ENCODE assay signal across 9 cellular contexts in the genomic region with DNA sequence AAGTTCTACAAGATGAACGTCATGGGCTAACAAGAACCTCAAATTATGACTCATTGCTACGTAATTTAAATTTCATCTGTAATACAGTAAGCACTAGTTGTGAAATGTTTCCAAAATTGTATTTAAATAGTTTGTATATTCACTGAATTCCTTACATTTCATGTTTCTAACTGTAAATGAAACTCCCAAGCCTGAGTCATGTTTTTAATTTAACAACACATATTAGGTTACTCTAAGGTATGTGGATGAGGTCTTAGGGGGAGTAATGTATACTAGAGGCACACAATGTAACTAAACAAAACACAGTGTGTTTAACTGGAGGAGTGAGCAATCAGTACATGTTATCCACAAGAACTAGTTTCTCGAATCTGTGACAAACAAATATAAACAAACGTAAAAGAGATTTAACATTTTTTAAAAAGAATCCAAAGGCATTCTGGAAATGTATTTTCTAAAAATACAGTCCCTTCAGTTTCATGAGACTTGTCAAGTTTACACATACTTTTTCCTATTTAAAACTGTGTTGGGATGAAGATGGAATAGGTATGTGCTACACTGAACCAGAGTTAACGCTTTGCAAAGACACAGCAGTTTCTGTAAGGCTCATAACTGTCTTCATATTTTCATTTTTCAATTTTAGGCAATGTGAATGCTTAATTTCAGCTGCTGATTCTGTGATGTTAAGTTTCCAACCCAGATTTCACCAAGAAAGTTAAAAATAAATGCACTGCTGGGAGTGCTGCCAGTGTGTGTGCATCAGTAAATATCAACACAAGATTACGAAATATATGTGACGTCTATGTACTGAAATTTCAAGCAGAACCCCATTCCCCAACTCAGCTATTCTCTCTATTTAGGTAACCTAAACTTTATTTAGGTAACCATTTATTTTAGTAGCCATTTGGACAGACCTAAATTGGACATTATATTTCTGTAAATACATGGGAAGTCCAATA. TPM values are rescaled to one million over a fixed set of nuclear protein-coding genes. Genes with fewer than 3 reads are reported as not detected.
DNase-seq lines count a peak whose midpoint lies in the region; ATAC-seq and TF ChIP-seq lines count a peak whose summit lies in the region.
"Had no signal": no experiment of that assay in that cellular context is flagged by ENCODE, and none has a peak within 500 bp of the region (broad histone marks: within the 10 kb centered on the region; RNA-seq: fewer than 3 reads in every experiment).

No MANE protein-coding gene starts in this region.

- H3K36me3 ChIP-seq in left lung (peaks cover 0 to 14% of the 10 kb centered on the region in 2 donors), tibial nerve (peaks cover 0 to 18% (median 0%) of the 10 kb centered on the region in 3 donors)

- H3K4me3 ChIP-seq in left lung: no peak overlapping the region
- no peak overlapping the region for H3K4me3 ChIP-seq in tibial nerve

- no peaks in the 10 kb centered on the region for H3K9me3 ChIP-seq in left lung
- H3K9me3 ChIP-seq in tibial nerve: no peaks in the 10 kb centered on the region

- H3K27ac Mint-ChIP-seq in MCF 10A (ENCODE audit: low read depth, unreplicated experiment): peak overlapping the region; percentile 98

- peak overlapping the region; percentile 33 for H3K4me3 Mint-ChIP-seq in MCF 10A (ENCODE audit: unreplicated experiment)

- TF ChIP-seq POLR2A in tibial nerve (IDR thresholded peaks at IDR 0.05): no peak

- peaks cover 35% of the 10 kb centered on the region for H3K4me1 Mint-ChIP-seq in MCF 10A (ENCODE audit: insufficient read depth, unreplicated experiment)

- BruUV-seq in MCF 10A (replicated peaks; lab: Mats Ljungman, UMichigan): no TSS peak

- CTCF ChIA-PET in MCF 10A (lab: Yijun Ruan, JAX): interaction anchor here (0.6 to 2.1 kb wide), 3 partner anchors 15 to 1113 kb away, joined by 3 to 7 read pairs (median 4); no protein-coding TSS in a partner anchor

- H3K36me3 Mint-ChIP-seq in MCF 10A (ENCODE audit: insufficient read depth, unreplicated experiment): peaks cover 43% of the 10 kb centered on the region

- peak overlapping the region; percentile 14 to 83 for H3K27ac ChIP-seq in left lung
- H3K27ac ChIP-seq in tibial nerve: peak overlapping the region; percentile 68 to 92 (median 84)

- peak; percentile 82 to 85 for TF ChIP-seq EP300 in tibial nerve (IDR thresholded peaks at IDR 0.05)

- peaks cover 11 to 39% of the 10 kb centered on the region in 2 donors for H3K4me1 ChIP-seq in left lung
- peaks cover 0 to 64% (median 33%) of the 10 kb centered on the region in 4 donors for H3K4me1 ChIP-seq in tibial nerve

- POLR2A ChIA-PET in MCF 10A (lab: Yijun Ruan, JAX): interaction anchor here (0.7 to 2.1 kb wide), 7 partner anchors 9 to 53 kb away, joined by 3 to 11 read pairs (median 4); partner anchors contain the start of gene PITPNB

- H3K27me3 ChIP-seq in left lung (no peaks in the 10 kb centered on the region), tibial nerve (no peaks in the 10 kb centered on the region)

- TF ChIP-seq CTCF in MCF 10A (IDR thresholded peaks at IDR 0.05; ENCODE audit: unreplicated experiment) (no peak), left lung (IDR thresholded peaks at IDR 0.05) (no peak), tibial nerve (IDR thresholded peaks at IDR 0.05) (no peak)

- DNase-seq in LHCN-M2 (ENCODE audit: low read depth) (peak; percentile 72), MCF 10A (ENCODE audit: unreplicated experiment) (peak; percentile 68), left lung (no peak), tibial nerve (ENCODE audit: low spot score in 2 of 2) (peak; percentile 45 to 69), NCI-H1048 (lab: John Stamatoyannopoulos, UW) (no peak), hypothalamus (lab: John Stamatoyannopoulos, UW) (no peak)
- DNase-seq: NCI-H2029, nucleus accumbens had no signal

- H3K27me3 Mint-ChIP-seq in MCF 10A (ENCODE audit: insufficient read depth, unreplicated experiment): no peaks in the 10 kb centered on the region

- WGBS in tibial nerve, 2 donors: 28 to 34% methylated on average over 7 of the region's 7 CpGs

- H3K9me3 Mint-ChIP-seq in MCF 10A (ENCODE audit: unreplicated experiment): no peaks in the 10 kb centered on the region

- intact Hi-C loops in MCF 10A (cut with micrococcal nuclease) (loop anchor here (10.0 kb wide), 1 partner anchor 142 kb away; no protein-coding TSS in a partner anchor), left lung (cut with DNase I) (no loop called here)

- peak; percentile 35 for ATAC-seq in left lung
- ATAC-seq in HG03565 (IDR thresholded peaks at IDR 0.05; ENCODE audit: unreplicated experiment): no peak

RNA-seq across cellular contexts. Expression of gene PITPNB, which starts 52.6 kb away (rescaled TPM):
- total RNA-seq in LHCN-M2 (2014; rRNA removed) (18.3 and 24.2 TPM in 2 replicates), MCF 10A (2022) (93.1 and 124 TPM in 2 replicates), left lung (10 to 100 TPM; 51.1 to 59.0 TPM), tibial nerve (10 to 100 TPM; 37.5 to 53.7 (median 40.2) TPM)
- 29.0 TPM for polyA plus RNA-seq in LHCN-M2 (2012)

Comparison
In these comparisons a context has a peak if more than half of its experiments do, and no peak if none do; other contexts are left out.
1. DNase-seq: peak in LHCN-M2 (single experiment), MCF 10A (single experiment) and tibial nerve (2 of 2); none in left lung (0 of 2), NCI-H1048 (single experiment) and hypothalamus (0 of 51).